In genomic region chr5:81631124-81631523, GRCh38 we compare ENCODE assay signal across 1 cellular context.
TF ChIP-seq lines count a peak whose summit lies in the region.

No MANE protein-coding gene starts in this region.

TF ChIP-seq in GM12878, 131 proteins besides CTCF, POLR2A, EP300 and RAD21 (continued from another document and continues in another):
- TF ChIP-seq ZNF207 (IDR thresholded peaks at IDR 0.05; ENCODE audit: borderline replicate concordance) (no peak), RAD51 (IDR thresholded peaks at IDR 0.05) (no peak), NFXL1 (IDR thresholded peaks at IDR 0.05; ENCODE audit: borderline replicate concordance) (no peak), POLR2AphosphoS2 (IDR thresholded peaks at IDR 0.05; ENCODE audit: low read depth, low read length) (no peak), BCL11A (IDR thresholded peaks at IDR 0.05; ENCODE audit: low read depth, low read length) (peak; percentile 60; the same call in 1 of the 2 replicates), CBX5 (IDR thresholded peaks at IDR 0.05; ENCODE audit: low read depth) (0 out of 2 replicates have a peak, but pooled peaks have one; percentile 19), RCOR1 (conservative IDR thresholded peaks at IDR 0.05; ENCODE audit: low read depth, low read length) (no peak), EZH2 (IDR thresholded peaks at IDR 0.05; ENCODE audit: borderline replicate concordance, control insufficient read depth, low read depth, low read length) (no peak), IKZF2 (IDR thresholded peaks at IDR 0.05) (peak; percentile 55 to 63; a peak in 3 of 4 replicates), STAT1 (conservative IDR thresholded peaks at IDR 0.05) (no peak), ZZZ3 (IDR thresholded peaks at IDR 0.05; ENCODE audit: control insufficient read depth, insufficient read length, low read depth) (no peak), TCF12 (IDR thresholded peaks at IDR 0.05; ENCODE audit: low read depth, low read length) (peak; percentile 66; the same call in 1 of the 2 replicates), SIN3A (IDR thresholded peaks at IDR 0.05; ENCODE audit: low read depth, low read length) (no peak), ZNF217 (IDR thresholded peaks at IDR 0.05) (no peak), E2F8 (IDR thresholded peaks at IDR 0.05; ENCODE audit: low read depth, partially characterized antibody) (no peak), MEF2B (IDR thresholded peaks at IDR 0.05; ENCODE audit: partially characterized antibody, poor library complexity, severe bottlenecking) (no peak), IRF3 (IDR thresholded peaks at IDR 0.05) (no peak), ETV6 (conservative IDR thresholded peaks at IDR 0.05 in 1 of 2, IDR thresholded peaks at IDR 0.05 in 1 of 2; ENCODE audit: borderline replicate concordance in 1 of 2, low read depth in 1 of 2) (no peak), SP1 (IDR thresholded peaks at IDR 0.05; ENCODE audit: low read depth, low read length) (no peak), RB1 (IDR thresholded peaks at IDR 0.05; ENCODE audit: borderline replicate concordance) (no peak), TARDBP (IDR thresholded peaks at IDR 0.05; ENCODE audit: borderline replicate concordance) (no peak), YBX1 (IDR thresholded peaks at IDR 0.05) (no peak), SREBF1 (IDR thresholded peaks at IDR 0.05; ENCODE audit: low read length) (no peak), HCFC1 (IDR thresholded peaks at IDR 0.05; ENCODE audit: low read length) (no peak), RUNX3 (IDR thresholded peaks at IDR 0.05; ENCODE audit: low read length) (peak; percentile 97), PBX3 (IDR thresholded peaks at IDR 0.05; ENCODE audit: insufficient replicate concordance, low read depth, low read length) (no peak), MLLT1 (IDR thresholded peaks at IDR 0.05) (peak; percentile 59; the same call in 1 of the 2 replicates), PML (IDR thresholded peaks at IDR 0.05; ENCODE audit: low read length) (no peak), BACH1 (IDR thresholded peaks at IDR 0.05; ENCODE audit: borderline replicate concordance) (no peak), SIX5 (IDR thresholded peaks at IDR 0.05; ENCODE audit: low read depth, low read length, severe bottlenecking) (no peak), YY1 (IDR thresholded peaks at IDR 0.05; ENCODE audit: low read depth, low read length) (no peak), POU2F2 (IDR thresholded peaks at IDR 0.05; ENCODE audit: borderline replicate concordance, low read depth, low read length) (no peak), PAX5 (IDR thresholded peaks at IDR 0.05; ENCODE audit: borderline replicate concordance, low read depth, low read length) (no peak), FOS (IDR thresholded peaks at IDR 0.05; ENCODE audit: borderline replicate concordance, extremely low read depth, insufficient read length) (no peak), NBN (IDR thresholded peaks at IDR 0.05) (no peak; the same call in 1 of the 2 replicates), USF2 (IDR thresholded peaks at IDR 0.05; ENCODE audit: borderline replicate concordance, low read depth, low read length) (no peak), EGR1 (IDR thresholded peaks at IDR 0.05; ENCODE audit: borderline replicate concordance in 1 of 2, low read depth in 2 of 2, low read length in 2 of 2) (no peak), FOXM1 (IDR thresholded peaks at IDR 0.05; ENCODE audit: low read depth, low read length) (peak; percentile 58; the same call in 1 of the 2 replicates), MTA2 (IDR thresholded peaks at IDR 0.05; ENCODE audit: low read depth) (peak; percentile 31; the same call in 1 of the 2 replicates), NFYA (IDR thresholded peaks at IDR 0.05; ENCODE audit: borderline replicate concordance, low read depth, low read length) (no peak), GABPA (IDR thresholded peaks at IDR 0.05; ENCODE audit: low read depth) (no peak), TAF1 (IDR thresholded peaks at IDR 0.05; ENCODE audit: borderline replicate concordance, low read depth, low read length) (no peak)
- TF ChIP-seq, protein P1, sequence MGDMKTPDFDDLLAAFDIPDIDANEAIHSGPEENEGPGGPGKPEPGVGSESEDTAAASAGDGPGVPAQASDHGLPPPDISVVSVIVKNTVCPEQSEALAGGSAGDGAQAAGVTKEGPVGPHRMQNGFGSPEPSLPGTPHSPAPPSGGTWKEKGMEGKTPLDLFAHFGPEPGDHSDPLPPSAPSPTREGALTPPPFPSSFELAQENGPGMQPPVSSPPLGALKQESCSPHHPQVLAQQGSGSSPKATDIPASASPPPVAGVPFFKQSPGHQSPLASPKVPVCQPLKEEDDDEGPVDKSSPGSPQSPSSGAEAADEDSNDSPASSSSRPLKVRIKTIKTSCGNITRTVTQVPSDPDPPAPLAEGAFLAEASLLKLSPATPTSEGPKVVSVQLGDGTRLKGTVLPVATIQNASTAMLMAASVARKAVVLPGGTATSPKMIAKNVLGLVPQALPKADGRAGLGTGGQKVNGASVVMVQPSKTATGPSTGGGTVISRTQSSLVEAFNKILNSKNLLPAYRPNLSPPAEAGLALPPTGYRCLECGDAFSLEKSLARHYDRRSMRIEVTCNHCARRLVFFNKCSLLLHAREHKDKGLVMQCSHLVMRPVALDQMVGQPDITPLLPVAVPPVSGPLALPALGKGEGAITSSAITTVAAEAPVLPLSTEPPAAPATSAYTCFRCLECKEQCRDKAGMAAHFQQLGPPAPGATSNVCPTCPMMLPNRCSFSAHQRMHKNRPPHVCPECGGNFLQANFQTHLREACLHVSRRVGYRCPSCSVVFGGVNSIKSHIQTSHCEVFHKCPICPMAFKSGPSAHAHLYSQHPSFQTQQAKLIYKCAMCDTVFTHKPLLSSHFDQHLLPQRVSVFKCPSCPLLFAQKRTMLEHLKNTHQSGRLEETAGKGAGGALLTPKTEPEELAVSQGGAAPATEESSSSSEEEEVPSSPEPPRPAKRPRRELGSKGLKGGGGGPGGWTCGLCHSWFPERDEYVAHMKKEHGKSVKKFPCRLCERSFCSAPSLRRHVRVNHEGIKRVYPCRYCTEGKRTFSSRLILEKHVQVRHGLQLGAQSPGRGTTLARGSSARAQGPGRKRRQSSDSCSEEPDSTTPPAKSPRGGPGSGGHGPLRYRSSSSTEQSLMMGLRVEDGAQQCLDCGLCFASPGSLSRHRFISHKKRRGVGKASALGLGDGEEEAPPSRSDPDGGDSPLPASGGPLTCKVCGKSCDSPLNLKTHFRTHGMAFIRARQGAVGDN (IDR thresholded peaks at IDR 0.05) = no peak
- TF ChIP-seq, protein P2, sequence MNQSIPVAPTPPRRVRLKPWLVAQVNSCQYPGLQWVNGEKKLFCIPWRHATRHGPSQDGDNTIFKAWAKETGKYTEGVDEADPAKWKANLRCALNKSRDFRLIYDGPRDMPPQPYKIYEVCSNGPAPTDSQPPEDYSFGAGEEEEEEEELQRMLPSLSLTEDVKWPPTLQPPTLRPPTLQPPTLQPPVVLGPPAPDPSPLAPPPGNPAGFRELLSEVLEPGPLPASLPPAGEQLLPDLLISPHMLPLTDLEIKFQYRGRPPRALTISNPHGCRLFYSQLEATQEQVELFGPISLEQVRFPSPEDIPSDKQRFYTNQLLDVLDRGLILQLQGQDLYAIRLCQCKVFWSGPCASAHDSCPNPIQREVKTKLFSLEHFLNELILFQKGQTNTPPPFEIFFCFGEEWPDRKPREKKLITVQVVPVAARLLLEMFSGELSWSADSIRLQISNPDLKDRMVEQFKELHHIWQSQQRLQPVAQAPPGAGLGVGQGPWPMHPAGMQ (IDR thresholded peaks at IDR 0.05; ENCODE audit: borderline replicate concordance) = no peak
- TF ChIP-seq, protein P3, sequence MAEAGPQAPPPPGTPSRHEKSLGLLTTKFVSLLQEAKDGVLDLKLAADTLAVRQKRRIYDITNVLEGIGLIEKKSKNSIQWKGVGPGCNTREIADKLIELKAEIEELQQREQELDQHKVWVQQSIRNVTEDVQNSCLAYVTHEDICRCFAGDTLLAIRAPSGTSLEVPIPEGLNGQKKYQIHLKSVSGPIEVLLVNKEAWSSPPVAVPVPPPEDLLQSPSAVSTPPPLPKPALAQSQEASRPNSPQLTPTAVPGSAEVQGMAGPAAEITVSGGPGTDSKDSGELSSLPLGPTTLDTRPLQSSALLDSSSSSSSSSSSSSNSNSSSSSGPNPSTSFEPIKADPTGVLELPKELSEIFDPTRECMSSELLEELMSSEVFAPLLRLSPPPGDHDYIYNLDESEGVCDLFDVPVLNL (IDR thresholded peaks at IDR 0.05; ENCODE audit: low read depth, low read length) = no peak
- TF ChIP-seq, protein P4, sequence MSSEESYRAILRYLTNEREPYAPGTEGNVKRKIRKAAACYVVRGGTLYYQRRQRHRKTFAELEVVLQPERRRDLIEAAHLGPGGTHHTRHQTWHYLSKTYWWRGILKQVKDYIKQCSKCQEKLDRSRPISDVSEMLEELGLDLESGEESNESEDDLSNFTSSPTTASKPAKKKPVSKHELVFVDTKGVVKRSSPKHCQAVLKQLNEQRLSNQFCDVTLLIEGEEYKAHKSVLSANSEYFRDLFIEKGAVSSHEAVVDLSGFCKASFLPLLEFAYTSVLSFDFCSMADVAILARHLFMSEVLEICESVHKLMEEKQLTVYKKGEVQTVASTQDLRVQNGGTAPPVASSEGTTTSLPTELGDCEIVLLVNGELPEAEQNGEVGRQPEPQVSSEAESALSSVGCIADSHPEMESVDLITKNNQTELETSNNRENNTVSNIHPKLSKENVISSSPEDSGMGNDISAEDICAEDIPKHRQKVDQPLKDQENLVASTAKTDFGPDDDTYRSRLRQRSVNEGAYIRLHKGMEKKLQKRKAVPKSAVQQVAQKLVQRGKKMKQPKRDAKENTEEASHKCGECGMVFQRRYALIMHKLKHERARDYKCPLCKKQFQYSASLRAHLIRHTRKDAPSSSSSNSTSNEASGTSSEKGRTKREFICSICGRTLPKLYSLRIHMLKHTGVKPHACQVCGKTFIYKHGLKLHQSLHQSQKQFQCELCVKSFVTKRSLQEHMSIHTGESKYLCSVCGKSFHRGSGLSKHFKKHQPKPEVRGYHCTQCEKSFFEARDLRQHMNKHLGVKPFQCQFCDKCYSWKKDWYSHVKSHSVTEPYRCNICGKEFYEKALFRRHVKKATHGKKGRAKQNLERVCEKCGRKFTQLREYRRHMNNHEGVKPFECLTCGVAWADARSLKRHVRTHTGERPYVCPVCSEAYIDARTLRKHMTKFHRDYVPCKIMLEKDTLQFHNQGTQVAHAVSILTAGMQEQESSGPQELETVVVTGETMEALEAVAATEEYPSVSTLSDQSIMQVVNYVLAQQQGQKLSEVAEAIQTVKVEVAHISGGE (CRISPR knock-in tag; IDR thresholded peaks at IDR 0.05) = no peak
- TF ChIP-seq, protein P5, sequence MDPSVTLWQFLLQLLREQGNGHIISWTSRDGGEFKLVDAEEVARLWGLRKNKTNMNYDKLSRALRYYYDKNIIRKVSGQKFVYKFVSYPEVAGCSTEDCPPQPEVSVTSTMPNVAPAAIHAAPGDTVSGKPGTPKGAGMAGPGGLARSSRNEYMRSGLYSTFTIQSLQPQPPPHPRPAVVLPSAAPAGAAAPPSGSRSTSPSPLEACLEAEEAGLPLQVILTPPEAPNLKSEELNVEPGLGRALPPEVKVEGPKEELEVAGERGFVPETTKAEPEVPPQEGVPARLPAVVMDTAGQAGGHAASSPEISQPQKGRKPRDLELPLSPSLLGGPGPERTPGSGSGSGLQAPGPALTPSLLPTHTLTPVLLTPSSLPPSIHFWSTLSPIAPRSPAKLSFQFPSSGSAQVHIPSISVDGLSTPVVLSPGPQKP (IDR thresholded peaks at IDR 0.05; ENCODE audit: low read depth, low read length) = no peak
